In genomic region chr13:106088094-106088493, GRCh38 we compare ENCODE assay signal across 19 cellular contexts.
DNase-seq lines count a peak whose midpoint lies in the region; ATAC-seq and TF ChIP-seq lines count a peak whose summit lies in the region.
"Had no signal": no experiment of that assay in that cellular context is flagged by ENCODE, and none has a peak within 500 bp of the region (broad histone marks: within the 10 kb centered on the region; RNA-seq: fewer than 3 reads in every experiment).

No MANE protein-coding gene starts in this region.

- POLR2A ChIA-PET in IMR-90 (lab: Charles Lee; ENCODE audit: unreplicated experiment), result no interaction called here
- POLR2A ChIA-PET in SK-N-SH (lab: Yijun Ruan, JAX), result no interaction called here

- CTCF ChIA-PET in IMR-90 (lab: Yijun Ruan, JAX), result no interaction called here
- CTCF ChIA-PET in SK-N-SH (lab: Yijun Ruan, JAX), result interaction anchor here (1.4 kb wide), 1 partner anchor 448 kb away, joined by 3 read pairs; the partner anchor contains the start of gene EFNB2

- no peak overlapping the region for H4K5ac ChIP-seq in IMR-90 (ENCODE audit: low read depth, low read length)

- H3K14ac ChIP-seq in IMR-90 (replicated peaks; ENCODE audit: low read depth, low read length) (no peak overlapping the region), neuronal stem cell (ENCODE audit: low read length) (no peak overlapping the region)

- H2BK5ac ChIP-seq in IMR-90 (ENCODE audit: low read depth, low read length, poor library complexity, severe bottlenecking) (no peak overlapping the region), neuronal stem cell (ENCODE audit: low read length) (no peak overlapping the region)

- no peak overlapping the region for H3K4me2 ChIP-seq in IMR-90 (ENCODE audit: low read depth, low read length)
- peak overlapping the region; percentile 30; the same call in 1 of the 2 replicates for H3K4me2 ChIP-seq in SK-N-SH
- H3K4me2 ChIP-seq in neuronal stem cell (ENCODE audit: insufficient read depth, low read length, poor library complexity, severe bottlenecking), result no peak overlapping the region
- H3K4me2 ChIP-seq: GM23338, PC-9 had no signal

- no peak overlapping the region for H3K4ac ChIP-seq in IMR-90 (ENCODE audit: low read depth, low read length)
- no peak overlapping the region for H3K4ac ChIP-seq in neuronal stem cell (ENCODE audit: low read length)

- H3K79me1 ChIP-seq in IMR-90 (ENCODE audit: low read depth in 1 of 2, low read length in 2 of 2), result no peaks in the 10 kb centered on the region
- H3K79me1 ChIP-seq in neuronal stem cell (ENCODE audit: low read depth, low read length), result no peaks in the 10 kb centered on the region

- H3K27me3 ChIP-seq in IMR-90 (ENCODE audit: control insufficient read depth, insufficient read depth, low read length), result no peaks in the 10 kb centered on the region
- no peaks in the 10 kb centered on the region for H3K27me3 ChIP-seq in SK-N-SH (ENCODE audit: insufficient read depth)
- no peaks in the 10 kb centered on the region for H3K27me3 ChIP-seq in neuronal stem cell (ENCODE audit: control insufficient read depth in 3 of 3, insufficient read depth in 3 of 3, low read depth in 1 of 3, low read length in 3 of 3)
- H3K27me3 ChIP-seq: BE2C had no signal

- WGBS in IMR-90 (ENCODE audit: extremely low coverage in 2 of 2, insufficient read length in 1 of 2), 2 experiments, result 90% methylated on average over 4 of the region's 6 CpGs; no CpG with 5 or more reads in 1 of the 2 experiments
- 55% methylated on average over 6 of the region's 6 CpGs for WGBS in SK-N-SH (ENCODE audit: low lambda C conversion rate)
- no CpG with 5 or more reads among the region's 6 CpGs for WGBS in neuronal stem cell (ENCODE audit: extremely low coverage in 2 of 2, insufficient read length in 2 of 2, insufficient replicate concordance in 1 of 2), 2 donors

- no peaks in the 10 kb centered on the region for H3F3A ChIP-seq in SK-N-SH (replicated peaks; ENCODE audit: insufficient read depth)

- no peak for TF ChIP-seq POLR2A in IMR-90 (IDR thresholded peaks at IDR 0.05; ENCODE audit: low read depth, low read length)

- TF ChIP-seq EP300 in SK-N-SH (IDR thresholded peaks at IDR 0.05; ENCODE audit: borderline replicate concordance in 1 of 2, low read depth in 1 of 2, low read length in 1 of 2), result peak in 1 of 2 experiments; percentile 23; a peak in 1 of 4 replicates

- no peak overlapping the region for H2BK15ac ChIP-seq in IMR-90 (ENCODE audit: low read depth, low read length)
- no peak overlapping the region for H2BK15ac ChIP-seq in neuronal stem cell (ENCODE audit: low read length)

- H2AFZ ChIP-seq in IMR-90 (replicated peaks; ENCODE audit: low read length, poor library complexity) (no peak overlapping the region), SK-N-SH (ENCODE audit: low read depth) (no peak overlapping the region), neuronal stem cell (ENCODE audit: low read length) (peak overlapping the region; percentile 42)
- H2AFZ ChIP-seq: GM23338, PC-9 had no signal

- H3K79me2 ChIP-seq in SK-N-SH (ENCODE audit: insufficient read depth), result no peaks in the 10 kb centered on the region

- intact Hi-C loops in IMR-90 (cut with micrococcal nuclease), result no loop called here

- H2BK120ac ChIP-seq in IMR-90 (ENCODE audit: low read depth, low read length), result no peak overlapping the region
- no peak overlapping the region for H2BK120ac ChIP-seq in neuronal stem cell (ENCODE audit: low read depth, low read length)

- H3K4me3 ChIP-seq in IMR-90 (ENCODE audit: insufficient read depth, low read depth, low read length) (no peak overlapping the region), SK-N-SH (ENCODE audit: low read depth in 2 of 2, low read length in 1 of 2) (no peak overlapping the region), fibroblast of mammary gland (ENCODE audit: control insufficient read depth, low read depth, low read length) (no peak overlapping the region), neuronal stem cell (ENCODE audit: low read length in 2 of 2) (no peak overlapping the region)
- H3K4me3 ChIP-seq: GM23338, K562, PC-9 had no signal

- no peak overlapping the region for H2AK5ac ChIP-seq in IMR-90 (ENCODE audit: low read depth, low read length)
- H2AK5ac ChIP-seq in neuronal stem cell (ENCODE audit: low read depth, low read length), result no peak overlapping the region

- H3K18ac ChIP-seq in IMR-90 (ENCODE audit: low read depth, low read length), result no peak overlapping the region
- no peak overlapping the region for H3K18ac ChIP-seq in neuronal stem cell (ENCODE audit: low read length)

- dilution Hi-C loops in IMR-90 (cut with HindIII; ENCODE audit: low sequenced_read_pairs, unreplicated experiment), result no loop called here

- no peaks in the 10 kb centered on the region for H3K4me1 ChIP-seq in IMR-90 (ENCODE audit: control insufficient read depth, insufficient read depth, low read length)
- H3K4me1 ChIP-seq in SK-N-SH (ENCODE audit: control insufficient read depth in 1 of 2, insufficient read depth in 2 of 2, low read depth in 1 of 2, low read length in 1 of 2), result peaks cover 0 to 13% of the 10 kb centered on the region in 2 experiments; a peak in 2 of 4 replicates
- peaks cover 0 to 4% of the 10 kb centered on the region in 2 donors for H3K4me1 ChIP-seq in neuronal stem cell (ENCODE audit: control insufficient read depth in 2 of 2, insufficient read depth in 1 of 2, low read depth in 1 of 2, low read length in 2 of 2)
- H3K4me1 ChIP-seq: BE2C had no signal

- no peaks in the 10 kb centered on the region for H4K20me1 ChIP-seq in IMR-90 (ENCODE audit: insufficient read depth, low read length)
- H4K20me1 ChIP-seq in SK-N-SH (ENCODE audit: insufficient read depth), result no peaks in the 10 kb centered on the region

- H4K8ac ChIP-seq in IMR-90 (ENCODE audit: low read depth in 2 of 2, low read length in 2 of 2) (no peak overlapping the region), neuronal stem cell (ENCODE audit: low read depth, low read length) (no peak overlapping the region)

- no peak overlapping the region for H2AK9ac ChIP-seq in IMR-90 (replicated peaks; ENCODE audit: low read depth, low read length, poor library complexity)

- H3K36me3 ChIP-seq in IMR-90 (ENCODE audit: control insufficient read depth, insufficient read depth, low read length) (no peaks in the 10 kb centered on the region), SK-N-SH (replicated peaks in 1 of 2; ENCODE audit: control insufficient read depth in 1 of 2, insufficient read depth in 2 of 2, low read length in 1 of 2) (no peaks in the 10 kb centered on the region), neuronal stem cell (replicated peaks in 1 of 2; ENCODE audit: control insufficient read depth in 2 of 2, insufficient read depth in 2 of 2, low read length in 2 of 2) (no peaks in the 10 kb centered on the region)
- H3K36me3 ChIP-seq: BE2C had no signal

- DNase-seq in IMR-90 (peak; percentile 11), SK-N-SH (no peak), fibroblast of mammary gland (ENCODE audit: low read depth) (peak; percentile 91), neuronal stem cell (ENCODE audit: low spot score) (no peak), DMS79 (lab: John Stamatoyannopoulos, UW) (no peak)
- DNase-seq: BE2C; CD4-positive, alpha-beta T cell; DMS79 treated with DMSO at 0.1 percent for 48 hours; NCI-H1048; NCI-H146; NCI-H2107; NCI-H345; NCI-H526 treated with DMSO at 0.1 percent for 48 hours; PC-9; T-cell had no signal

- in situ Hi-C loops in IMR-90 (cut with MboI; ENCODE audit: low sequenced_read_pairs), result loop anchor here (25.0 kb wide), 1 partner anchor 424 kb away; no protein-coding TSS in a partner anchor

- ATAC-seq in IMR-90 (ENCODE audit: low read depth), result no peak
- no peak for ATAC-seq in GM21786 (IDR thresholded peaks at IDR 0.05; ENCODE audit: unreplicated experiment)
- no peak for ATAC-seq in GM18498 (IDR thresholded peaks at IDR 0.05; ENCODE audit: unreplicated experiment)
- ATAC-seq: GM23338, K562, T-cell had no signal

- H3K27ac ChIP-seq in IMR-90 (ENCODE audit: insufficient read depth, low read length) (no peak overlapping the region), SK-N-SH (ENCODE audit: low read depth in 2 of 2, low read length in 1 of 2) (no peak overlapping the region), neuronal stem cell (replicated peaks; ENCODE audit: low read length) (no peak overlapping the region)
- H3K27ac ChIP-seq: PC-9 had no signal

- no peaks in the 10 kb centered on the region for H3K9me3 ChIP-seq in IMR-90 (ENCODE audit: control insufficient read depth, insufficient read depth, low read length)
- H3K9me3 ChIP-seq in SK-N-SH, result no peaks in the 10 kb centered on the region
- H3K9me3 ChIP-seq in neuronal stem cell (replicated peaks in 1 of 2; ENCODE audit: control insufficient read depth in 2 of 2, insufficient read depth in 1 of 2, low read depth in 1 of 2, low read length in 2 of 2), result peaks cover 0 to 4% of the 10 kb centered on the region in 2 donors
- H3K9me3 ChIP-seq: BE2C had no signal

- BruUV-seq in IMR-90 (replicated peaks; lab: Mats Ljungman, UMichigan), result no TSS peak

- H3K9ac ChIP-seq in IMR-90 (ENCODE audit: low read depth, low read length) (no peak overlapping the region), SK-N-SH (no peak overlapping the region), neuronal stem cell (ENCODE audit: low read depth, low read length, poor library complexity) (no peak overlapping the region)

- no peak overlapping the region for H4K91ac ChIP-seq in IMR-90 (ENCODE audit: insufficient read depth, low read depth, low read length)
- H4K91ac ChIP-seq in neuronal stem cell (ENCODE audit: low read depth, low read length, poor library complexity), result no peak overlapping the region

- H3K9me2 ChIP-seq in SK-N-SH, result no peaks in the 10 kb centered on the region

- H2BK12ac ChIP-seq in neuronal stem cell (ENCODE audit: low read length), result no peak overlapping the region

- no peak for TF ChIP-seq CTCF in IMR-90 (conservative IDR thresholded peaks at IDR 0.05; ENCODE audit: low read depth, low read length)
- no peak for TF ChIP-seq CTCF in SK-N-SH (IDR thresholded peaks at IDR 0.05)
- no peak for TF ChIP-seq CTCF in fibroblast of mammary gland (conservative IDR thresholded peaks at IDR 0.05; ENCODE audit: control insufficient read depth, insufficient read depth, low read depth, low read length)

- H3K23ac ChIP-seq in IMR-90 (ENCODE audit: low read depth, low read length) (no peak overlapping the region), neuronal stem cell (ENCODE audit: low read depth, low read length, poor library complexity) (no peak overlapping the region)

- no peak overlapping the region for H3K56ac ChIP-seq in IMR-90 (ENCODE audit: extremely low read depth, insufficient read depth, low read length)

- H3K9me1 ChIP-seq in IMR-90 (ENCODE audit: insufficient read depth, low read length), result no peaks in the 10 kb centered on the region

- TF ChIP-seq RAD21 in IMR-90 (IDR thresholded peaks at IDR 0.05; ENCODE audit: low read length), result no peak
- TF ChIP-seq RAD21 in SK-N-SH (IDR thresholded peaks at IDR 0.05; ENCODE audit: low read length), result no peak

- no peak overlapping the region for H2BK20ac ChIP-seq in IMR-90 (ENCODE audit: low read depth, low read length)

TF ChIP-seq in SK-N-SH, 30 proteins besides CTCF, POLR2A, EP300 and RAD21 (continues in another document):
- TF ChIP-seq FOSL2 (IDR thresholded peaks at IDR 0.05; ENCODE audit: borderline replicate concordance, low read depth), result peak; percentile 74; the same call in 1 of the 2 replicates
- TF ChIP-seq, protein P1, sequence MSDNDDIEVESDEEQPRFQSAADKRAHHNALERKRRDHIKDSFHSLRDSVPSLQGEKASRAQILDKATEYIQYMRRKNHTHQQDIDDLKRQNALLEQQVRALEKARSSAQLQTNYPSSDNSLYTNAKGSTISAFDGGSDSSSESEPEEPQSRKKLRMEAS (IDR thresholded peaks at IDR 0.05; ENCODE audit: low read depth), result no peak

Comparison
In these comparisons a context has a peak if more than half of its experiments do, and no peak if none do; other contexts are left out.
1. DNase-seq: peak in IMR-90 (single experiment) and fibroblast of mammary gland (single experiment); none in SK-N-SH (single experiment), neuronal stem cell (single experiment) and DMS79 (single experiment).